ENCODE assay signal across 13 cellular contexts in genomic region chr11:79482800-79483199, GRCh38. TPM values are rescaled to one million over a fixed set of nuclear protein-coding genes. Genes with fewer than 3 reads are reported as not detected.
A peak's percentile ranks its signal among the peaks of the same experiment; 100 is the strongest.
DNase-seq lines count a peak whose midpoint lies in the region; ATAC-seq and TF ChIP-seq lines count a peak whose summit lies in the region.
"Had no signal": no experiment of that assay in that cellular context is flagged by ENCODE, and none has a peak within 500 bp of the region (broad histone marks: within the 10 kb centered on the region; RNA-seq: fewer than 3 reads in every experiment).

No MANE protein-coding gene starts in this region.

- peaks cover 2% of the 10 kb centered on the region for H3K4me1 Mint-ChIP-seq in T-helper 2 cell treated with Interferon-gamma antibody and Interleukin-4, amounts not matched to agents 5 μg/mL and 100 μg/mL, for 36 hours (ENCODE audit: low read depth)
- H3K4me1 Mint-ChIP-seq: central memory CD8-positive, alpha-beta T cell; natural killer cell had no signal

- H3K27me3 Mint-ChIP-seq in T-helper 2 cell treated with Interferon-gamma antibody and Interleukin-4, amounts not matched to agents 5 μg/mL and 100 μg/mL, for 36 hours (ENCODE audit: low read depth): no peaks in the 10 kb centered on the region
- H3K27me3 Mint-ChIP-seq: central memory CD8-positive, alpha-beta T cell had no signal

- no peak overlapping the region for H3K4me3 Mint-ChIP-seq in T-helper 2 cell treated with Interferon-gamma antibody and Interleukin-4, amounts not matched to agents 5 μg/mL and 100 μg/mL, for 36 hours
- H3K4me3 Mint-ChIP-seq: central memory CD8-positive, alpha-beta T cell; natural killer cell had no signal

- 55% methylated on average over 3 of the region's 3 CpGs for WGBS in right cardiac atrium

- H3K36me3 ChIP-seq in BLaER1 treated with 17β-estradiol and CSF1 and Interleukin-3, amounts not matched to agents 10 nM and 100 nM: no peaks in the 10 kb centered on the region
- H3K36me3 ChIP-seq in MM.1S (replicated peaks; ENCODE audit: insufficient read depth, low read length): no peaks in the 10 kb centered on the region

- H3K27me3 ChIP-seq in BLaER1 treated with 17β-estradiol and CSF1 and Interleukin-3, amounts not matched to agents 10 nM and 100 nM: 0 out of 22 replicates have a peak, but pooled peaks cover 0 to 5% (median 0%) of the 10 kb centered on the region in 11 experiments
- H3K27me3 ChIP-seq in MM.1S (replicated peaks; ENCODE audit: insufficient read depth, low read length) (no peaks in the 10 kb centered on the region), right cardiac atrium (ENCODE audit: control insufficient read depth, insufficient read depth) (no peaks in the 10 kb centered on the region)

- H3K9ac ChIP-seq in BLaER1 treated with 17β-estradiol and CSF1 and Interleukin-3, amounts not matched to agents 10 nM and 100 nM: no peak overlapping the region
- no peak overlapping the region for H3K9ac ChIP-seq in MM.1S (ENCODE audit: low read length)

- no peaks in the 10 kb centered on the region for H4K20me1 ChIP-seq in BLaER1 treated with 17β-estradiol and CSF1 and Interleukin-3, amounts not matched to agents 10 nM and 100 nM
- no peaks in the 10 kb centered on the region for H4K20me1 ChIP-seq in MM.1S (ENCODE audit: insufficient read depth, low read length)

- DNase-seq in MM.1S (peak; percentile 20), right cardiac atrium (no peak), NCI-H1048 (lab: John Stamatoyannopoulos, UW) (no peak)
- DNase-seq in effector CD8-positive, alpha-beta T cell (lab: John Stamatoyannopoulos, UW): no peak
- DNase-seq in T-helper 2 cell treated with Interferon-gamma antibody and Interleukin-4, amounts not matched to agents 5 μg/mL and 100 μg/mL, for 36 hours (ENCODE audit: low spot score): no peak
- DNase-seq: activated T-cell treated with anti-CD3 and anti-CD28 coated beads, Interleukin-2, amount 50 U/mL, for 1 hour; natural killer cell; NCI-H1417 treated with DMSO at 0.1 percent for 48 hours had no signal

- H2AFZ ChIP-seq in MM.1S (ENCODE audit: low read length): no peak overlapping the region

- intact Hi-C loops in right cardiac atrium (cut with DNase I): no loop called here

- no peaks in the 10 kb centered on the region for H3K9me3 ChIP-seq in BLaER1 treated with 17β-estradiol and CSF1 and Interleukin-3, amounts not matched to agents 10 nM and 100 nM (replicated peaks in 1 of 11)
- H3K9me3 ChIP-seq in MM.1S (replicated peaks; ENCODE audit: insufficient read depth, low read length): no peaks in the 10 kb centered on the region
- no peaks in the 10 kb centered on the region for H3K9me3 ChIP-seq in right cardiac atrium (ENCODE audit: control insufficient read depth, low read length)

- no peak for TF ChIP-seq CTCF in MM.1S (IDR thresholded peaks at IDR 0.05; ENCODE audit: low read length)

- no peaks in the 10 kb centered on the region for H3F3A ChIP-seq in MM.1S (ENCODE audit: insufficient read depth, low read length)

- H3K4me1 ChIP-seq in BLaER1 treated with 17β-estradiol and CSF1 and Interleukin-3, amounts not matched to agents 10 nM and 100 nM: peaks cover 0 to 43% (median 32%) of the 10 kb centered on the region in 10 experiments; a peak in 18 of 20 replicates
- H3K4me1 ChIP-seq in MM.1S (ENCODE audit: low read length): peaks cover 48% of the 10 kb centered on the region
- H3K4me1 ChIP-seq in right cardiac atrium (ENCODE audit: control insufficient read depth, insufficient read depth, low read length): peaks cover 5% of the 10 kb centered on the region

- no peak overlapping the region for H3K4me3 ChIP-seq in BLaER1 treated with 17β-estradiol and CSF1 and Interleukin-3, amounts not matched to agents 10 nM and 100 nM
- H3K4me3 ChIP-seq in MM.1S (ENCODE audit: low read length): no peak overlapping the region
- H3K4me3 ChIP-seq in right cardiac atrium (ENCODE audit: low read length): no peak overlapping the region

- H3K9me2 ChIP-seq in MM.1S (replicated peaks; ENCODE audit: insufficient read depth, low read length): no peaks in the 10 kb centered on the region

- peak overlapping the region; percentile 4 to 79 (median 45); a peak in 19 of 22 replicates for H3K4me2 ChIP-seq in BLaER1 treated with 17β-estradiol and CSF1 and Interleukin-3, amounts not matched to agents 10 nM and 100 nM
- peak overlapping the region; percentile 16; the same call in 1 of the 2 replicates for H3K4me2 ChIP-seq in MM.1S (ENCODE audit: low read depth, low read length)

- H3K36me3 Mint-ChIP-seq in T-helper 2 cell treated with Interferon-gamma antibody and Interleukin-4, amounts not matched to agents 5 μg/mL and 100 μg/mL, for 36 hours (ENCODE audit: low read depth): no peaks in the 10 kb centered on the region
- H3K36me3 Mint-ChIP-seq: natural killer cell had no signal

- H3K27ac Mint-ChIP-seq in T-helper 2 cell treated with Interferon-gamma antibody and Interleukin-4, amounts not matched to agents 5 μg/mL and 100 μg/mL, for 36 hours: no peak overlapping the region
- H3K27ac Mint-ChIP-seq: natural killer cell had no signal

- ATAC-seq in GM19351 (IDR thresholded peaks at IDR 0.05; ENCODE audit: unreplicated experiment): peak; percentile 88
- peak; percentile 78 for ATAC-seq in HG02938 (IDR thresholded peaks at IDR 0.05; ENCODE audit: unreplicated experiment)
- no peak for ATAC-seq in right cardiac atrium
- ATAC-seq: natural killer cell, SK-N-SH treated with all-trans-retinoic acid at 6 μM for 48 hours had no signal

- peak overlapping the region in 3 of 11 experiments; percentile 8 to 36 (median 32); a peak in 6 of 22 replicates for H3K27ac ChIP-seq in BLaER1 treated with 17β-estradiol and CSF1 and Interleukin-3, amounts not matched to agents 10 nM and 100 nM
- H3K27ac ChIP-seq in MM.1S (ENCODE audit: low read length) (no peak overlapping the region), right cardiac atrium (ENCODE audit: low read length) (no peak overlapping the region)

- no peaks in the 10 kb centered on the region for H3K9me3 Mint-ChIP-seq in T-helper 2 cell treated with Interferon-gamma antibody and Interleukin-4, amounts not matched to agents 5 μg/mL and 100 μg/mL, for 36 hours
- H3K9me3 Mint-ChIP-seq: central memory CD8-positive, alpha-beta T cell had no signal

- H3K79me2 ChIP-seq in MM.1S (ENCODE audit: low read length): no peaks in the 10 kb centered on the region

RNA-seq across cellular contexts. Expression of gene TENM4, which starts 42.0 kb away (rescaled TPM):
- total RNA-seq in right cardiac atrium: 1 to 10 TPM in 2 of 4 donors, under 1 TPM in 2; 0.26 to 2.3 (median 1.1) TPM
- polyA plus RNA-seq in right cardiac atrium: 0.41 TPM

Comparison
In these comparisons a context has a peak if more than half of its experiments do, and no peak if none do; other contexts are left out.
1. ATAC-seq: peak in GM19351 (single experiment) and HG02938 (single experiment); none in right cardiac atrium (0 of 2).